ENCODE assay signal across 1 cellular context in the genomic region with DNA sequence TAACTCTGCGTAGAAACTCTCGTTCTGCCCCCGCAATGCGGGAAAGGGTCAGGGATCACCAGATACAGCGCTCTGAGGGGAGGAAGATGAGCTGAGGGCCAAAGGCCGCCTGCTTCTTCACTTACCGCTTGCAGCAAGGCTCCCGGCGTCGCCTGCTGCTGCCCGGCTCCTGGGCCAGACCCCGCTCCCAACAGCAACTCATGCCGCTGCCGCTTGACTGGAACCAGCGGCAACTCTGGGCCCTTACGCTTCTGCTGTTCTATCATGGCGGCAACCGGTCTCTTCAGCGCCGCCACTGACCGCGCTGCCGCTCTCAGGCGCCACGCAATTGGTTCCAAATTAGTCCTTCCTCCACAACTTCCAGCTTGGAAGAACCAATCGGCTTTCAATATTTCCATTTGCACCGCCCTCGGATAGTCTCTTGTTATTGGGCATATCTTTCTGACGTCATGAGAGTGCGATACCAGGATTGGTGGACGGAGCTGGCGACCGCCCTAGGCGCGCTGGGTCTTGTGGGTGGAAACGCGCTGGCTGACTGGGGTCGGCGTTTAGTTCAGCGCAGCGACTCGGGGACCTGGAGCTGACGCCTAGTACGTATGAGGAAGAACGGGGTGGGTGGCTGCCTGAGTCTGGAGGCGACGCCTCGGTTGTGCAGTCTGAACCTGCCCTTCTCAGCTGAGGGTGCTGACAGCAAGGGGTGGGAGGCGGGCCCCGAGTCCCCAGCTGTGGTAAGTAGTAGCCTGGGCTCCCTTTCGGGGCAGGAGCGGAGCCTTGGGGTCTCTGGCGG.
TF ChIP-seq lines count a peak whose summit lies in the region.

A gene (minus strand): TSS at position 303 of the 787 bp plus-strand sequence. CDS start 37 bp downstream, at position 266.
A gene with protein sequence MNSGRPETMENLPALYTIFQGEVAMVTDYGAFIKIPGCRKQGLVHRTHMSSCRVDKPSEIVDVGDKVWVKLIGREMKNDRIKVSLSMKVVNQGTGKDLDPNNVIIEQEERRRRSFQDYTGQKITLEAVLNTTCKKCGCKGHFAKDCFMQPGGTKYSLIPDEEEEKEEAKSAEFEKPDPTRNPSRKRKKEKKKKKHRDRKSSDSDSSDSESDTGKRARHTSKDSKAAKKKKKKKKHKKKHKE (plus strand): TSS at position 547 of the 787 bp plus-strand sequence. CDS start 13,067 bp downstream, outside the sequence.

TF ChIP-seq in HepG2, 621 proteins besides CTCF, POLR2A, EP300 and RAD21 (continued from another document and continues in another):
- TF ChIP-seq, protein P1, sequence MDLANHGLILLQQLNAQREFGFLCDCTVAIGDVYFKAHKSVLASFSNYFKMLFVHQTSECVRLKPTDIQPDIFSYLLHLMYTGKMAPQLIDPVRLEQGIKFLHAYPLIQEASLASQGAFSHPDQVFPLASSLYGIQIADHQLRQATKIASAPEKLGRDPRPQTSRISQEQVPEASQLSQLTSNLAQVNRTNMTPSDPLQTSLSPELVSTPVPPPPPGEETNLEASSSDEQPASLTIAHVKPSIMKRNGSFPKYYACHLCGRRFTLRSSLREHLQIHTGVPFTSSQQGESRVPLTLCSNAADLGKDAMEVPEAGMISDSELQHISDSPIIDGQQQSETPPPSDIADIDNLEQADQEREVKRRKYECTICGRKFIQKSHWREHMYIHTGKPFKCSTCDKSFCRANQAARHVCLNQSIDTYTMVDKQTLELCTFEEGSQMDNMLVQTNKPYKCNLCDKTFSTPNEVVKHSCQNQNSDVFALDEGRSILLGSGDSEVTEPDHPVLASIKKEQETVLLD (CRISPR knock-in tag; IDR thresholded peaks at IDR 0.05; ENCODE audit: low read depth) = no peak; the same call in 1 of the 2 replicates
- peak; percentile 76; the same call in 1 of the 2 replicates for TF ChIP-seq KAT7 (CRISPR knock-in tag; IDR thresholded peaks at IDR 0.05; ENCODE audit: borderline replicate concordance)
- TF ChIP-seq, protein P2, sequence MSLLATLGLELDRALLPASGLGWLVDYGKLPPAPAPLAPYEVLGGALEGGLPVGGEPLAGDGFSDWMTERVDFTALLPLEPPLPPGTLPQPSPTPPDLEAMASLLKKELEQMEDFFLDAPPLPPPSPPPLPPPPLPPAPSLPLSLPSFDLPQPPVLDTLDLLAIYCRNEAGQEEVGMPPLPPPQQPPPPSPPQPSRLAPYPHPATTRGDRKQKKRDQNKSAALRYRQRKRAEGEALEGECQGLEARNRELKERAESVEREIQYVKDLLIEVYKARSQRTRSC (CRISPR knock-in tag; IDR thresholded peaks at IDR 0.05; ENCODE audit: low read depth) = no peak
- TF ChIP-seq, protein P3, sequence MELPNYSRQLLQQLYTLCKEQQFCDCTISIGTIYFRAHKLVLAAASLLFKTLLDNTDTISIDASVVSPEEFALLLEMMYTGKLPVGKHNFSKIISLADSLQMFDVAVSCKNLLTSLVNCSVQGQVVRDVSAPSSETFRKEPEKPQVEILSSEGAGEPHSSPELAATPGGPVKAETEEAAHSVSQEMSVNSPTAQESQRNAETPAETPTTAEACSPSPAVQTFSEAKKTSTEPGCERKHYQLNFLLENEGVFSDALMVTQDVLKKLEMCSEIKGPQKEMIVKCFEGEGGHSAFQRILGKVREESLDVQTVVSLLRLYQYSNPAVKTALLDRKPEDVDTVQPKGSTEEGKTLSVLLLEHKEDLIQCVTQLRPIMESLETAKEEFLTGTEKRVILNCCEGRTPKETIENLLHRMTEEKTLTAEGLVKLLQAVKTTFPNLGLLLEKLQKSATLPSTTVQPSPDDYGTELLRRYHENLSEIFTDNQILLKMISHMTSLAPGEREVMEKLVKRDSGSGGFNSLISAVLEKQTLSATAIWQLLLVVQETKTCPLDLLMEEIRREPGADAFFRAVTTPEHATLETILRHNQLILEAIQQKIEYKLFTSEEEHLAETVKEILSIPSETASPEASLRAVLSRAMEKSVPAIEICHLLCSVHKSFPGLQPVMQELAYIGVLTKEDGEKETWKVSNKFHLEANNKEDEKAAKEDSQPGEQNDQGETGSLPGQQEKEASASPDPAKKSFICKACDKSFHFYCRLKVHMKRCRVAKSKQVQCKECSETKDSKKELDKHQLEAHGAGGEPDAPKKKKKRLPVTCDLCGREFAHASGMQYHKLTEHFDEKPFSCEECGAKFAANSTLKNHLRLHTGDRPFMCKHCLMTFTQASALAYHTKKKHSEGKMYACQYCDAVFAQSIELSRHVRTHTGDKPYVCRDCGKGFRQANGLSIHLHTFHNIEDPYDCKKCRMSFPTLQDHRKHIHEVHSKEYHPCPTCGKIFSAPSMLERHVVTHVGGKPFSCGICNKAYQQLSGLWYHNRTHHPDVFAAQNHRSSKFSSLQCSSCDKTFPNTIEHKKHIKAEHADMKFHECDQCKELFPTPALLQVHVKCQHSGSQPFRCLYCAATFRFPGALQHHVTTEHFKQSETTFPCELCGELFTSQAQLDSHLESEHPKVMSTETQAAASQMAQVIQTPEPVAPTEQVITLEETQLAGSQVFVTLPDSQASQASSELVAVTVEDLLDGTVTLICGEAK (IDR thresholded peaks at IDR 0.05) = no peak
- TF ChIP-seq, protein P3 (CRISPR knock-in tag; IDR thresholded peaks at IDR 0.05) = 0 out of 2 replicates have a peak, but pooled peaks have one; percentile 18
- TF ChIP-seq RBFOX2 (IDR thresholded peaks at IDR 0.05; ENCODE audit: low read depth, low read length) = peak; percentile 83
- TF ChIP-seq STAT5B (CRISPR knock-in tag; IDR thresholded peaks at IDR 0.05) = no peak
- peak; percentile 58 for TF ChIP-seq ZNF772 (CRISPR knock-in tag; IDR thresholded peaks at IDR 0.05)
- no peak for TF ChIP-seq SMAD1 (CRISPR knock-in tag; IDR thresholded peaks at IDR 0.05; ENCODE audit: borderline replicate concordance, low read depth)
- TF ChIP-seq, protein P4, sequence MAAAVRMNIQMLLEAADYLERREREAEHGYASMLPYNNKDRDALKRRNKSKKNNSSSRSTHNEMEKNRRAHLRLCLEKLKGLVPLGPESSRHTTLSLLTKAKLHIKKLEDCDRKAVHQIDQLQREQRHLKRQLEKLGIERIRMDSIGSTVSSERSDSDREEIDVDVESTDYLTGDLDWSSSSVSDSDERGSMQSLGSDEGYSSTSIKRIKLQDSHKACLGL (CRISPR knock-in tag; IDR thresholded peaks at IDR 0.05) = peak; percentile 84
- TF ChIP-seq, protein P5, sequence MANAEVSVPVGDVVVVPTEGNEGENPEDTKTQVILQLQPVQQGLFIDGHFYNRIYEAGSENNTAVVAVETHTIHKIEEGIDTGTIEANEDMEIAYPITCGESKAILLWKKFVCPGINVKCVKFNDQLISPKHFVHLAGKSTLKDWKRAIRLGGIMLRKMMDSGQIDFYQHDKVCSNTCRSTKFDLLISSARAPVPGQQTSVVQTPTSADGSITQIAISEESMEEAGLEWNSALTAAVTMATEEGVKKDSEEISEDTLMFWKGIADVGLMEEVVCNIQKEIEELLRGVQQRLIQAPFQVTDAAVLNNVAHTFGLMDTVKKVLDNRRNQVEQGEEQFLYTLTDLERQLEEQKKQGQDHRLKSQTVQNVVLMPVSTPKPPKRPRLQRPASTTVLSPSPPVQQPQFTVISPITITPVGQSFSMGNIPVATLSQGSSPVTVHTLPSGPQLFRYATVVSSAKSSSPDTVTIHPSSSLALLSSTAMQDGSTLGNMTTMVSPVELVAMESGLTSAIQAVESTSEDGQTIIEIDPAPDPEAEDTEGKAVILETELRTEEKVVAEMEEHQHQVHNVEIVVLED (CRISPR knock-in tag; IDR thresholded peaks at IDR 0.05; ENCODE audit: borderline replicate concordance) = peak; percentile 79; the same call in 1 of the 2 replicates
- TF ChIP-seq GTF3A (CRISPR knock-in tag; conservative IDR thresholded peaks at IDR 0.05) = no peak
- no peak for TF ChIP-seq SCMH1 (CRISPR knock-in tag; IDR thresholded peaks at IDR 0.05; ENCODE audit: borderline replicate concordance)
- TF ChIP-seq ZNF557 (CRISPR knock-in tag; IDR thresholded peaks at IDR 0.05) = no peak
- TF ChIP-seq, protein P6, sequence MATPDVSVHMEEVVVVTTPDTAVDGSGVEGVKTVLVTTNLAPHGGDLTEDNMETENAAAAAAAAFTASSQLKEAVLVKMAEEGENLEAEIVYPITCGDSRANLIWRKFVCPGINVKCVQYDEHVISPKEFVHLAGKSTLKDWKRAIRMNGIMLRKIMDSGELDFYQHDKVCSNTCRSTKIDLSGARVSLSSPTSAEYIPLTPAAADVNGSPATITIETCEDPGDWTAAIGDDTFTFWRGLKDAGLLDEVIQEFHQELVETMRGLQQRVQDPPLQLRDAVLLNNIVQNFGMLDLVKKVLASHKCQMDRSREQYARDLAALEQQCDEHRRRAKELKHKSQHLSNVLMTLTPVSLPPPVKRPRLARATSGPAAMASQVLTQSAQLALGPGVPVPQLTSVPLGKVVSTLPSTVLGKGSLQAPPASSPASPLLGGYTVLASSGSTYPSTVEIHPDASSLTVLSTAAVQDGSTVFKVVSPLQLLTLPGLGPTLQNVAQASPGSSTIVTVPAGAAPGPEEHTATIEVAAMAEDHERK (CRISPR knock-in tag; IDR thresholded peaks at IDR 0.05; ENCODE audit: low read depth) = no peak
- no peak for TF ChIP-seq MBNL3 (CRISPR knock-in tag; conservative IDR thresholded peaks at IDR 0.05)
- TF ChIP-seq, protein P7, sequence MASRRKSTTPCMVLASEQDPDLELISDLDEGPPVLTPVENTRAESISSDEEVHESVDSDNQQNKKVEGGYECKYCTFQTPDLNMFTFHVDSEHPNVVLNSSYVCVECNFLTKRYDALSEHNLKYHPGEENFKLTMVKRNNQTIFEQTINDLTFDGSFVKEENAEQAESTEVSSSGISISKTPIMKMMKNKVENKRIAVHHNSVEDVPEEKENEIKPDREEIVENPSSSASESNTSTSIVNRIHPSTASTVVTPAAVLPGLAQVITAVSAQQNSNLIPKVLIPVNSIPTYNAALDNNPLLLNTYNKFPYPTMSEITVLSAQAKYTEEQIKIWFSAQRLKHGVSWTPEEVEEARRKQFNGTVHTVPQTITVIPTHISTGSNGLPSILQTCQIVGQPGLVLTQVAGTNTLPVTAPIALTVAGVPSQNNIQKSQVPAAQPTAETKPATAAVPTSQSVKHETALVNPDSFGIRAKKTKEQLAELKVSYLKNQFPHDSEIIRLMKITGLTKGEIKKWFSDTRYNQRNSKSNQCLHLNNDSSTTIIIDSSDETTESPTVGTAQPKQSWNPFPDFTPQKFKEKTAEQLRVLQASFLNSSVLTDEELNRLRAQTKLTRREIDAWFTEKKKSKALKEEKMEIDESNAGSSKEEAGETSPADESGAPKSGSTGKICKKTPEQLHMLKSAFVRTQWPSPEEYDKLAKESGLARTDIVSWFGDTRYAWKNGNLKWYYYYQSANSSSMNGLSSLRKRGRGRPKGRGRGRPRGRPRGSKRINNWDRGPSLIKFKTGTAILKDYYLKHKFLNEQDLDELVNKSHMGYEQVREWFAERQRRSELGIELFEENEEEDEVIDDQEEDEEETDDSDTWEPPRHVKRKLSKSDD (CRISPR knock-in tag; IDR thresholded peaks at IDR 0.05; ENCODE audit: low read depth) = no peak; the same call in 1 of the 2 replicates
- no peak for TF ChIP-seq JUND (CRISPR knock-in tag; IDR thresholded peaks at IDR 0.05)
- peak; percentile 38; the same call in 1 of the 2 replicates for TF ChIP-seq KDM5B (CRISPR knock-in tag; IDR thresholded peaks at IDR 0.05; ENCODE audit: borderline replicate concordance)
- peak; percentile 81 for TF ChIP-seq YEATS4 (CRISPR knock-in tag; IDR thresholded peaks at IDR 0.05; ENCODE audit: borderline replicate concordance)
- no peak for TF ChIP-seq ZNF251 (CRISPR knock-in tag; IDR thresholded peaks at IDR 0.05)
- TF ChIP-seq ZNF101 (CRISPR knock-in tag; IDR thresholded peaks at IDR 0.05; ENCODE audit: borderline replicate concordance, low read depth) = no peak
- TF ChIP-seq, protein P8, sequence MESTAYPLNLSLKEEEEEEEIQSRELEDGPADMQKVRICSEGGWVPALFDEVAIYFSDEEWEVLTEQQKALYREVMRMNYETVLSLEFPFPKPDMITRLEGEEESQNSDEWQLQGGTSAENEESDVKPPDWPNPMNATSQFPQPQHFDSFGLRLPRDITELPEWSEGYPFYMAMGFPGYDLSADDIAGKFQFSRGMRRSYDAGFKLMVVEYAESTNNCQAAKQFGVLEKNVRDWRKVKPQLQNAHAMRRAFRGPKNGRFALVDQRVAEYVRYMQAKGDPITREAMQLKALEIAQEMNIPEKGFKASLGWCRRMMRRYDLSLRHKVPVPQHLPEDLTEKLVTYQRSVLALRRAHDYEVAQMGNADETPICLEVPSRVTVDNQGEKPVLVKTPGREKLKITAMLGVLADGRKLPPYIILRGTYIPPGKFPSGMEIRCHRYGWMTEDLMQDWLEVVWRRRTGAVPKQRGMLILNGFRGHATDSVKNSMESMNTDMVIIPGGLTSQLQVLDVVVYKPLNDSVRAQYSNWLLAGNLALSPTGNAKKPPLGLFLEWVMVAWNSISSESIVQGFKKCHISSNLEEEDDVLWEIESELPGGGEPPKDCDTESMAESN (CRISPR knock-in tag; conservative IDR thresholded peaks at IDR 0.05) = peak; percentile 55
- TF ChIP-seq, protein P9, sequence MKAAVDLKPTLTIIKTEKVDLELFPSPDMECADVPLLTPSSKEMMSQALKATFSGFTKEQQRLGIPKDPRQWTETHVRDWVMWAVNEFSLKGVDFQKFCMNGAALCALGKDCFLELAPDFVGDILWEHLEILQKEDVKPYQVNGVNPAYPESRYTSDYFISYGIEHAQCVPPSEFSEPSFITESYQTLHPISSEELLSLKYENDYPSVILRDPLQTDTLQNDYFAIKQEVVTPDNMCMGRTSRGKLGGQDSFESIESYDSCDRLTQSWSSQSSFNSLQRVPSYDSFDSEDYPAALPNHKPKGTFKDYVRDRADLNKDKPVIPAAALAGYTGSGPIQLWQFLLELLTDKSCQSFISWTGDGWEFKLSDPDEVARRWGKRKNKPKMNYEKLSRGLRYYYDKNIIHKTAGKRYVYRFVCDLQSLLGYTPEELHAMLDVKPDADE (CRISPR knock-in tag; IDR thresholded peaks at IDR 0.05) = no peak
- peak; percentile 10; the same call in 1 of the 2 replicates for TF ChIP-seq HOXD1 (CRISPR knock-in tag; IDR thresholded peaks at IDR 0.05)
- no peak for TF ChIP-seq ZEB1 (IDR thresholded peaks at IDR 0.05; ENCODE audit: insufficient replicate concordance, low read depth)
- TF ChIP-seq U2AF2 (IDR thresholded peaks at IDR 0.05; ENCODE audit: low read depth, low read length) = no peak
- no peak for TF ChIP-seq ZNF17 (CRISPR knock-in tag; IDR thresholded peaks at IDR 0.05)
- TF ChIP-seq ZNF792 (CRISPR knock-in tag; IDR thresholded peaks at IDR 0.05) = 0 out of 2 replicates have a peak, but pooled peaks have one; percentile 20
